ENCODE assay signal across 8 cellular contexts in the genomic region with DNA sequence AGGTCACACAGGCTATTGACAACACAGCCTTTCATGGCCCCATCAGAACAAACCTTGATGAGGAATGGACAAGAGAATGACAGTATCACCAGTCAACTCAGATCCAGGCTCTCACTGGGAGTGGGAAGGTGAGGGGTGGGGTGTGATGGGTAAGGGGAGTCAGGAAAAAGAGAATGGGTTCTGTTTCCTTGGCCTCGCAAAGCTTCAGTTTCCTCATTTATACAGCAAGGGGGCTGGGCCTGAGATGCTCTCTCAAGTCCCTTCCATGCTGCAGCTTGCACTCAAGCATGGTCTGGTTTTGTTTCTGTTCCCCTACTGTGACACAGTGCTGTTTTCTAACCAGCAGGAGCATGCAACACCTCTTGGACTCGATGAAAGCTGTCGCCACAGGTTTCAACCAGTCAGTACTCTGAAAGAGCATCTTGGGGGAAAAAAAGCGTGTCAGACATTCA.
A peak's percentile ranks its signal among the peaks of the same experiment; 100 is the strongest.
DNase-seq lines count a peak whose midpoint lies in the region; ATAC-seq and TF ChIP-seq lines count a peak whose summit lies in the region.

No MANE protein-coding gene starts in this region.

- peaks cover 3% of the 10 kb centered on the region for H3K4me1 ChIP-seq in mucosa of descending colon (ENCODE audit: low read depth)

- no peak for TF ChIP-seq CTCF in mucosa of descending colon (IDR thresholded peaks at IDR 0.05)

- no peak for DNase-seq in mucosa of descending colon
- no peak for DNase-seq in SKM-1 (lab: John Stamatoyannopoulos, UW; ENCODE audit: unreplicated experiment)
- DNase-seq in NK-92 (lab: John Stamatoyannopoulos, UW; ENCODE audit: unreplicated experiment) = no peak
- no peak for DNase-seq in NK-92 treated with Interleukin-12 subunit alpha and Interleukin-12 subunit beta, amount 100 ng/mL, for 24 hours (lab: John Stamatoyannopoulos, UW)
- DNase-seq in RKO (ENCODE audit: low spot score) = no peak

- H3K36me3 ChIP-seq in mucosa of descending colon (ENCODE audit: low read depth) = no peaks in the 10 kb centered on the region

- ATAC-seq in GM18867 (IDR thresholded peaks at IDR 0.05; ENCODE audit: unreplicated experiment) (peak; percentile 95), GM21737 (IDR thresholded peaks at IDR 0.05; ENCODE audit: unreplicated experiment) (peak; percentile 93), HG03442 (IDR thresholded peaks at IDR 0.05; ENCODE audit: unreplicated experiment) (peak; percentile 88), mucosa of descending colon (peak; percentile 59)

- no peak overlapping the region for H3K4me3 ChIP-seq in mucosa of descending colon

- H3K9me3 ChIP-seq in mucosa of descending colon = no peaks in the 10 kb centered on the region

- intact Hi-C loops in mucosa of descending colon (cut with DNase I, micrococcal nuclease) = no loop called here
